Comparison of ENCODE assay signal across 1 cellular context in genomic region chr7:318476-319266, GRCh38.
TF ChIP-seq lines count a peak whose summit lies in the region.

No MANE protein-coding gene starts in this region.

TF ChIP-seq in HepG2, 621 proteins besides CTCF, POLR2A, EP300 and RAD21 (continued from another document):
- no peak for TF ChIP-seq ZKSCAN1 (IDR thresholded peaks at IDR 0.05; ENCODE audit: low read length)
- no peak for TF ChIP-seq HNF4G (IDR thresholded peaks at IDR 0.05; ENCODE audit: borderline replicate concordance, low read depth, low read length)
- no peak; the same call in 1 of the 2 replicates for TF ChIP-seq HNF4G (CRISPR knock-in tag; IDR thresholded peaks at IDR 0.05; ENCODE audit: borderline replicate concordance, low read depth)
- no peak for TF ChIP-seq EEA1 (CRISPR knock-in tag; IDR thresholded peaks at IDR 0.05; ENCODE audit: borderline replicate concordance)
- TF ChIP-seq MTERF4 (CRISPR knock-in tag; IDR thresholded peaks at IDR 0.05) = no peak
- no peak for TF ChIP-seq ZEB1 (IDR thresholded peaks at IDR 0.05; ENCODE audit: insufficient replicate concordance, low read depth)
- TF ChIP-seq ATF6 (CRISPR knock-in tag; conservative IDR thresholded peaks at IDR 0.05) = no peak
- no peak for TF ChIP-seq SP140L (CRISPR knock-in tag; IDR thresholded peaks at IDR 0.05; ENCODE audit: borderline replicate concordance)
- no peak for TF ChIP-seq GMEB2 (CRISPR knock-in tag; IDR thresholded peaks at IDR 0.05; ENCODE audit: low read depth)
- no peak for TF ChIP-seq AHDC1 (CRISPR knock-in tag; IDR thresholded peaks at IDR 0.05; ENCODE audit: borderline replicate concordance)
- no peak for TF ChIP-seq RNF2 (conservative IDR thresholded peaks at IDR 0.05; ENCODE audit: low read depth)
- TF ChIP-seq FOXP1 (IDR thresholded peaks at IDR 0.05) = no peak
- peak; percentile 75; the same call in 1 of the 2 replicates for TF ChIP-seq FOXP1 (CRISPR knock-in tag; IDR thresholded peaks at IDR 0.05)
- no peak for TF ChIP-seq ZNF777 (CRISPR knock-in tag; IDR thresholded peaks at IDR 0.05)
- TF ChIP-seq SMYD3 (CRISPR knock-in tag; IDR thresholded peaks at IDR 0.05) = peak; percentile 62; the same call in 1 of the 2 replicates
- TF ChIP-seq NPAS2 (CRISPR knock-in tag; IDR thresholded peaks at IDR 0.05; ENCODE audit: borderline replicate concordance) = no peak
- no peak for TF ChIP-seq ZNF30 (CRISPR knock-in tag; IDR thresholded peaks at IDR 0.05)
- TF ChIP-seq, protein P1, sequence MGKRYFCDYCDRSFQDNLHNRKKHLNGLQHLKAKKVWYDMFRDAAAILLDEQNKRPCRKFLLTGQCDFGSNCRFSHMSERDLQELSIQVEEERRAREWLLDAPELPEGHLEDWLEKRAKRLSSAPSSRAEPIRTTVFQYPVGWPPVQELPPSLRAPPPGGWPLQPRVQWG (CRISPR knock-in tag; IDR thresholded peaks at IDR 0.05; ENCODE audit: borderline replicate concordance, low read depth) = no peak
- no peak for TF ChIP-seq ZNF512 (CRISPR knock-in tag; IDR thresholded peaks at IDR 0.05)
- no peak for TF ChIP-seq ZNF552 (CRISPR knock-in tag; IDR thresholded peaks at IDR 0.05; ENCODE audit: borderline replicate concordance)
- no peak for TF ChIP-seq BRF2 (CRISPR knock-in tag; IDR thresholded peaks at IDR 0.05)
- no peak for TF ChIP-seq BRD4 (CRISPR knock-in tag; IDR thresholded peaks at IDR 0.05)
- peak; percentile 78 for TF ChIP-seq ZNF501 (CRISPR knock-in tag; IDR thresholded peaks at IDR 0.05)
- 0 out of 2 replicates have a peak, but pooled peaks have one; percentile 16 for TF ChIP-seq ZFP36L1 (CRISPR knock-in tag; IDR thresholded peaks at IDR 0.05)
- TF ChIP-seq TBX2 (CRISPR knock-in tag; IDR thresholded peaks at IDR 0.05; ENCODE audit: borderline replicate concordance) = peak; percentile 94
